12 cellular contexts compared by ENCODE assay signal in the genomic region with DNA sequence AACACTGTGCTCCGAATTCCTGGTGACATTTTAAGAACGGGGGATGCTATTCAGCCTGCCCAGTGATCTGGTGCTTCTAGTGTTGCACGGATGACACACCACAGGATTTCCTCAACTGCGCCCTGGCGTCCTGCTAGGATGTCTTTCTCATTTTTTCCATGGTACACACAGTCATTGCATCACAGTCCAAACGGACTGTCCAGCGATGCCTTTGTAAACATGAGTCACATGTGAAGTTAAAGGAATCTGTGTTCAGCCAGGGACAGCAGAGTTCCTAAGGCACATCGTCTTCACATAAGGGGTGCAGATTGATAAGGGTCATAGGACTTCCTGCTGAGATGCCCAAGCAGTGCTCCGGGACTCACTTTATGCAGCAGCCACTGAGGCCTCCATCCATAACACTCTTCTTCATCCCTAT. TPM values are rescaled to one million over a fixed set of nuclear protein-coding genes. Genes with fewer than 3 reads are reported as not detected.
DNase-seq lines count a peak whose midpoint lies in the region; ATAC-seq and TF ChIP-seq lines count a peak whose summit lies in the region.
"Had no signal": no experiment of that assay in that cellular context is flagged by ENCODE, and none has a peak within 500 bp of the region (broad histone marks: within the 10 kb centered on the region; RNA-seq: fewer than 3 reads in every experiment).

No MANE protein-coding gene starts in this region.

- no peak overlapping the region for H3K9ac ChIP-seq in HCT116 (ENCODE audit: low read length)
- H3K9ac ChIP-seq: neural progenitor cell had no signal

- no peak overlapping the region for H3K4me2 ChIP-seq in HCT116 (ENCODE audit: low read length)
- H3K4me2 ChIP-seq: neural progenitor cell had no signal

- H4K20me1 ChIP-seq in HCT116 (ENCODE audit: insufficient read depth) = no peaks in the 10 kb centered on the region

- no peak for ATAC-seq in HCT116
- ATAC-seq in left lung = peak; percentile 40
- ATAC-seq in stimulated activated naive B cell treated with anti-CD40 and anti-IgM and Interleukin-4, amounts not matched to agents 10 μg/mL and 1 μg/mL and 100 μg/mL, for 72 hours (replicated peaks) = no peak
- no peak for ATAC-seq in GM19467 (IDR thresholded peaks at IDR 0.05; ENCODE audit: unreplicated experiment)

- H3K27me3 ChIP-seq in HCT116 (ENCODE audit: insufficient read depth, low read length) (no peaks in the 10 kb centered on the region), left lung (peaks cover 0 to under 1% of the 10 kb centered on the region in 2 donors)

- CTCF ChIA-PET in HCT116 (lab: Charles Lee) = no interaction called here

- H3K27ac ChIP-seq in HCT116 (ENCODE audit: low read depth, low read length) (no peak overlapping the region), left lung (no peak overlapping the region)
- H3K27ac ChIP-seq: neural progenitor cell had no signal

- TF ChIP-seq CTCF in HCT116 (IDR thresholded peaks at IDR 0.05 in 2 of 3, conservative IDR thresholded peaks at IDR 0.05 in 1 of 3; ENCODE audit: borderline replicate concordance in 1 of 3, insufficient read depth in 1 of 3, low read depth in 2 of 3, low read length in 2 of 3) (no peak), left lung (IDR thresholded peaks at IDR 0.05) (no peak)

- no peak overlapping the region for H3K4me3 ChIP-seq in HCT116 (replicated peaks in 1 of 2; ENCODE audit: low read depth in 1 of 2, low read length in 2 of 2)
- no peak overlapping the region for H3K4me3 ChIP-seq in left lung
- H3K4me3 ChIP-seq: neural progenitor cell had no signal

- H3K9me3 ChIP-seq in HCT116 (ENCODE audit: control insufficient read depth in 1 of 2, insufficient read depth in 1 of 2, low read depth in 1 of 2, low read length in 2 of 2) (no peaks in the 10 kb centered on the region), left lung (no peaks in the 10 kb centered on the region)

- no peak overlapping the region for H2AFZ ChIP-seq in HCT116 (ENCODE audit: low read depth, low read length, poor library complexity, severe bottlenecking)
- H2AFZ ChIP-seq: neural progenitor cell had no signal

- no peak overlapping the region for H3K27ac Mint-ChIP-seq in stimulated activated naive B cell treated with anti-CD40 and anti-IgM and Interleukin-4, amounts not matched to agents 10 μg/mL and 1 μg/mL and 100 μg/mL, for 72 hours
- H3K27ac Mint-ChIP-seq: neural progenitor cell had no signal

- RAD21 ChIA-PET in HCT116 (lab: Charles Lee; ENCODE audit: low non-redundant PET in 1 of 2, low total read pairs in 2 of 2, uncharacterized antibody in 2 of 2, unreplicated experiment in 2 of 2) = no interaction called here

- TF ChIP-seq POLR2A in HCT116 (IDR thresholded peaks at IDR 0.05; ENCODE audit: borderline replicate concordance, extremely low read depth, insufficient read depth, insufficient read length) = no peak

- H3K9me3 Mint-ChIP-seq in stimulated activated naive B cell treated with anti-CD40 and anti-IgM and Interleukin-4, amounts not matched to agents 10 μg/mL and 1 μg/mL and 100 μg/mL, for 72 hours = no peaks in the 10 kb centered on the region
- H3K9me3 Mint-ChIP-seq: neural progenitor cell had no signal

- H3K36me3 ChIP-seq in HCT116 (ENCODE audit: control insufficient read depth in 1 of 2, insufficient read depth in 2 of 2, low read length in 2 of 2) (no peaks in the 10 kb centered on the region), left lung (no peaks in the 10 kb centered on the region)
- H3K36me3 ChIP-seq: neural progenitor cell had no signal

- peaks cover 8% of the 10 kb centered on the region in 2 donors for H3K4me1 Mint-ChIP-seq in stimulated activated naive B cell treated with anti-CD40 and anti-IgM and Interleukin-4, amounts not matched to agents 10 μg/mL and 1 μg/mL and 100 μg/mL, for 72 hours
- H3K4me1 Mint-ChIP-seq: neural progenitor cell had no signal

- peaks cover 0 to 5% of the 10 kb centered on the region in 2 experiments; a peak in 1 of 4 replicates for H3K4me1 ChIP-seq in HCT116 (ENCODE audit: control insufficient read depth in 1 of 2, insufficient read depth in 2 of 2, low read length in 2 of 2)
- H3K4me1 ChIP-seq in left lung = no peaks in the 10 kb centered on the region

- peak; percentile 67 for DNase-seq in A172 (ENCODE audit: low spot score)
- no peak for DNase-seq in HCT116 (ENCODE audit: low read depth, low spot score)
- peak; percentile 17 for DNase-seq in astrocyte of the hippocampus (ENCODE audit: low read depth, low spot score)
- no peak for DNase-seq in left lung
- DNase-seq in activated CD4-positive, CD25-positive, alpha-beta regulatory T cell (lab: John Stamatoyannopoulos, UW) = no peak
- DNase-seq in globus pallidus (ENCODE audit: low spot score) = no peak
- DNase-seq in stimulated activated naive B cell treated with anti-CD40 and anti-IgM and Interleukin-4, amounts not matched to agents 10 μg/mL and 1 μg/mL and 100 μg/mL, for 72 hours = no peak
- DNase-seq: cerebellar nuclear complex, NCI-H69, T-helper 1 cell had no signal

- no peaks in the 10 kb centered on the region for H3K36me3 Mint-ChIP-seq in stimulated activated naive B cell treated with anti-CD40 and anti-IgM and Interleukin-4, amounts not matched to agents 10 μg/mL and 1 μg/mL and 100 μg/mL, for 72 hours
- H3K36me3 Mint-ChIP-seq: neural progenitor cell had no signal

- no peak overlapping the region for H3K4me3 Mint-ChIP-seq in stimulated activated naive B cell treated with anti-CD40 and anti-IgM and Interleukin-4, amounts not matched to agents 10 μg/mL and 1 μg/mL and 100 μg/mL, for 72 hours
- H3K4me3 Mint-ChIP-seq: neural progenitor cell had no signal

- POLR2A ChIA-PET in HCT116 (lab: Charles Lee) = no interaction called here

- H3K27me3 Mint-ChIP-seq in stimulated activated naive B cell treated with anti-CD40 and anti-IgM and Interleukin-4, amounts not matched to agents 10 μg/mL and 1 μg/mL and 100 μg/mL, for 72 hours = peaks cover 31 to 35% of the 10 kb centered on the region in 2 donors

- intact Hi-C loops in HCT116 (cut with micrococcal nuclease) (no loop called here), left lung (cut with DNase I) (no loop called here)

- TF ChIP-seq RAD21 in HCT116 (IDR thresholded peaks at IDR 0.05; ENCODE audit: low read depth) = no peak

- no peaks in the 10 kb centered on the region for H3K9me2 ChIP-seq in HCT116 (ENCODE audit: insufficient read depth)

- BruUV-seq in HCT116 (replicated peaks; lab: Mats Ljungman, UMichigan) = no TSS peak

- no peaks in the 10 kb centered on the region for H3K79me2 ChIP-seq in HCT116 (ENCODE audit: insufficient read depth, low read length)

TF ChIP-seq in HCT116, 20 proteins besides CTCF, POLR2A, EP300 and RAD21 (continues in another document):
- TF ChIP-seq CEBPB (IDR thresholded peaks at IDR 0.05; ENCODE audit: low read depth) = peak; percentile 80
- TF ChIP-seq ELF1 (IDR thresholded peaks at IDR 0.05; ENCODE audit: borderline replicate concordance, low read depth) = no peak
- TF ChIP-seq EGR1 (IDR thresholded peaks at IDR 0.05; ENCODE audit: low read depth) = no peak
- TF ChIP-seq SP1 (IDR thresholded peaks at IDR 0.05; ENCODE audit: low read depth) = peak; percentile 52
- TF ChIP-seq POLR2AphosphoS5 (IDR thresholded peaks at IDR 0.05; ENCODE audit: low read depth, low read length) = no peak
- no peak for TF ChIP-seq ZNF274 (IDR thresholded peaks at IDR 0.05; ENCODE audit: low read depth, low read length)
- no peak for TF ChIP-seq REST (IDR thresholded peaks at IDR 0.05; ENCODE audit: low read depth)
- no peak for TF ChIP-seq ATF3 (IDR thresholded peaks at IDR 0.05)
- no peak for TF ChIP-seq EZH2phosphoT487 (IDR thresholded peaks at IDR 0.05; ENCODE audit: borderline replicate concordance)

RNA-seq across cellular contexts. Expression of gene PTPN3, which starts 9.3 kb away (rescaled TPM):
- total RNA-seq in A172 (2014; rRNA removed; shearing (Covaris generic)) = 7.8 and 10.3 TPM in 2 replicates
- total RNA-seq in HCT116 (2021; ENCODE audit: unreplicated experiment) (20.8 TPM), left lung (10 to 100 TPM; 15.1 to 15.9 TPM)
- 12.1 and 15.1 TPM in 2 replicates for polyA plus RNA-seq in HCT116 (2012)

Comparison
In these comparisons a context has a peak if more than half of its experiments do, and no peak if none do; other contexts are left out.
1. DNase-seq: peak in A172 (single experiment) and astrocyte of the hippocampus (single experiment); none in HCT116 (single experiment), left lung (0 of 2), activated CD4-positive, CD25-positive, alpha-beta regulatory T cell (0 of 4), globus pallidus (single experiment) and stimulated activated naive B cell treated with anti-CD40 and anti-IgM and Interleukin-4, amounts not matched to agents 10 μg/mL and 1 μg/mL and 100 μg/mL, for 72 hours (single experiment).